In genomic region chr20:25723975-25724374, GRCh38 we compare ENCODE assay signal across 32 cellular contexts. TPM values are rescaled to one million over a fixed set of nuclear protein-coding genes. Genes with fewer than 3 reads are reported as not detected.
DNase-seq lines count a peak whose midpoint lies in the region; ATAC-seq, FAIRE-seq and TF ChIP-seq lines count a peak whose summit lies in the region.
"Had no signal": no experiment of that assay in that cellular context is flagged by ENCODE, and none has a peak within 500 bp of the region (broad histone marks: within the 10 kb centered on the region; RNA-seq: fewer than 3 reads in every experiment).

No MANE protein-coding gene starts in this region.

- H3K27ac ChIP-seq in liver (ENCODE audit: low read depth in 1 of 2, low read length in 2 of 2) (no peak overlapping the region), HepG2 (ENCODE audit: extremely low read length, insufficient read depth, low read length) (no peak overlapping the region), A549 (no peak overlapping the region), pancreas (no peak overlapping the region)
- H3K27ac ChIP-seq: 22Rv1; BLaER1; BLaER1 treated with 17β-estradiol and CSF1 and Interleukin-3, amounts not matched to agents 10 nM and 100 nM; C4-2B had no signal

- H3K4me3 ChIP-seq in liver (ENCODE audit: low read depth in 1 of 3, low read length in 3 of 3) (no peak overlapping the region), HepG2 (replicated peaks in 1 of 3; ENCODE audit: insufficient read depth in 1 of 3, low read depth in 2 of 3, low read length in 3 of 3) (no peak overlapping the region), A549 (no peak overlapping the region), pancreas (no peak overlapping the region)
- H3K4me3 ChIP-seq: BLaER1; BLaER1 treated with 17β-estradiol and CSF1 and Interleukin-3, amounts not matched to agents 10 nM and 100 nM had no signal

- H3K4me1 ChIP-seq in liver (ENCODE audit: control insufficient read depth in 4 of 4, insufficient read depth in 4 of 4, low read length in 3 of 4), result peaks cover 0 to 8% (median 0%) of the 10 kb centered on the region in 4 donors
- peaks cover 22% of the 10 kb centered on the region for H3K4me1 ChIP-seq in HepG2 (ENCODE audit: insufficient read depth, low read length)
- H3K4me1 ChIP-seq in A549, result peaks cover 6% of the 10 kb centered on the region; the same call in 2 of the 3 replicates
- no peaks in the 10 kb centered on the region for H3K4me1 ChIP-seq in pancreas
- H3K4me1 ChIP-seq: BE2C had no signal

- TF ChIP-seq CTCF in liver (IDR thresholded peaks at IDR 0.05; ENCODE audit: low read depth, low read length, missing input control) (no peak), HepG2 (CRISPR knock-in tag; IDR thresholded peaks at IDR 0.05) (no peak), A549 (IDR thresholded peaks at IDR 0.05) (no peak), pancreas (IDR thresholded peaks at IDR 0.05) (no peak)

- ATAC-seq in HepG2 (no peak), A549 (no peak), pancreas (no peak), HG03378 (IDR thresholded peaks at IDR 0.05; ENCODE audit: unreplicated experiment) (no peak), GM21825 (IDR thresholded peaks at IDR 0.05; ENCODE audit: unreplicated experiment) (no peak)
- ATAC-seq: CD8-positive, alpha-beta T cell had no signal

- H3K36me3 ChIP-seq in liver (ENCODE audit: control insufficient read depth in 4 of 4, insufficient read depth in 3 of 4, low read depth in 1 of 4, low read length in 3 of 4), result no peaks in the 10 kb centered on the region
- no peaks in the 10 kb centered on the region for H3K36me3 ChIP-seq in HepG2 (replicated peaks in 1 of 2; ENCODE audit: control insufficient read depth in 1 of 2, insufficient read depth in 2 of 2, low read length in 2 of 2)
- no peaks in the 10 kb centered on the region for H3K36me3 ChIP-seq in pancreas
- H3K36me3 ChIP-seq: BE2C had no signal

- no peak for TF ChIP-seq POLR2A in HepG2 (IDR thresholded peaks at IDR 0.05; ENCODE audit: insufficient read depth in 1 of 2, low read depth in 2 of 2, low read length in 2 of 2)
- no peak for TF ChIP-seq POLR2A in A549 (IDR thresholded peaks at IDR 0.05; ENCODE audit: low read length)

- FAIRE-seq in HepG2 (lab: Jason Lieb, UNC) (no peak), A549 (lab: Jason Lieb, UNC) (peak; percentile 51), pancreas (lab: Jason Lieb, UNC) (peak; percentile 59)
- FAIRE-seq: A204.1, D721Med had no signal

- no peaks in the 10 kb centered on the region for H3K79me2 ChIP-seq in HepG2 (ENCODE audit: insufficient read depth, low read length)

- H2AFZ ChIP-seq in HepG2 (ENCODE audit: low read length), result no peak overlapping the region

- no peak overlapping the region for H3K4me2 ChIP-seq in HepG2 (ENCODE audit: low read depth, low read length)
- H3K4me2 ChIP-seq in A549, result no peak overlapping the region
- H3K4me2 ChIP-seq: BLaER1; BLaER1 treated with 17β-estradiol and CSF1 and Interleukin-3, amounts not matched to agents 10 nM and 100 nM had no signal

- H3K9ac ChIP-seq in liver (ENCODE audit: low read depth in 1 of 2, low read length in 2 of 2) (no peak overlapping the region), HepG2 (ENCODE audit: insufficient read depth, low read depth, low read length) (no peak overlapping the region)
- H3K9ac ChIP-seq: BLaER1; BLaER1 treated with 17β-estradiol and CSF1 and Interleukin-3, amounts not matched to agents 10 nM and 100 nM had no signal

- 56% methylated on average over 2 of the region's 2 CpGs for WGBS in liver
- WGBS in HepG2 (ENCODE audit: low lambda C conversion rate), result 76% methylated on average over 2 of the region's 2 CpGs
- 56% methylated on average over 2 of the region's 2 CpGs for WGBS in A549 (ENCODE audit: missing lambda C conversion rate)
- 50 to 62% methylated on average over 2 of the region's 2 CpGs for WGBS in pancreas, 2 donors

- in situ Hi-C loops in HepG2 (cut with HindIII; ENCODE audit: extremely low pct_ligation_motif_present, low pct_unique_long_range_greater_than_20kb), result loop anchor here (10.0 kb wide), 1 partner anchor 59 kb away; no protein-coding TSS in a partner anchor

- DNase-seq in HepG2 (ENCODE audit: low spot score) (no peak), A549 (ENCODE audit: low read depth in 1 of 2, low spot score in 1 of 2) (no peak), pancreas (no peak)
- DNase-seq: 8988T; ACHN; AML-193; BE2C; C1 segment of cervical spinal cord; Caco-2; Calu3; CD4-positive, alpha-beta memory T cell; CD4-positive, alpha-beta T cell; CD4-positive, CD25-positive, alpha-beta regulatory T cell; CD8-positive, alpha-beta memory T cell; CD8-positive, alpha-beta T cell; COR-L47; DMS 273 treated with DMSO at 0.1 percent for 48 hours; DMS153; DMS53; DMS79; DMS79 treated with DMSO at 0.1 percent for 48 hours; DND-41; EL had no signal

- TF ChIP-seq RAD21 in liver (IDR thresholded peaks at IDR 0.05), result no peak
- TF ChIP-seq RAD21 in HepG2 (CRISPR knock-in tag; IDR thresholded peaks at IDR 0.05), result no peak
- TF ChIP-seq RAD21 in A549 (conservative IDR thresholded peaks at IDR 0.05 in 1 of 2, IDR thresholded peaks at IDR 0.05 in 1 of 2), result no peak

- CTCF ChIA-PET in HepG2 (lab: Yijun Ruan, JAX; ENCODE audit: low intra/inter-chr PET ratio, low total read pairs) (no interaction called here), A549 (lab: Yijun Ruan, JAX) (no interaction called here)

- H3K9me3 ChIP-seq in liver (ENCODE audit: control insufficient read depth in 4 of 4, low read length in 3 of 4) (peaks cover 0 to 3% (median 1%) of the 10 kb centered on the region in 4 donors), HepG2 (ENCODE audit: low read length) (peaks cover 19% of the 10 kb centered on the region), A549 (peaks cover 15% of the 10 kb centered on the region), pancreas (no peaks in the 10 kb centered on the region)

- no peaks in the 10 kb centered on the region for H4K20me1 ChIP-seq in HepG2 (ENCODE audit: insufficient read depth, low read length)
- H4K20me1 ChIP-seq: BLaER1; BLaER1 treated with 17β-estradiol and CSF1 and Interleukin-3, amounts not matched to agents 10 nM and 100 nM had no signal

- H3K27me3 ChIP-seq in liver (ENCODE audit: control insufficient read depth in 4 of 4, insufficient read depth in 4 of 4, low read length in 3 of 4) (no peaks in the 10 kb centered on the region), HepG2 (ENCODE audit: control insufficient read depth in 1 of 2, insufficient read depth in 2 of 2, low read length in 2 of 2) (no peaks in the 10 kb centered on the region), pancreas (no peaks in the 10 kb centered on the region)
- H3K27me3 ChIP-seq: BE2C; BLaER1; BLaER1 treated with 17β-estradiol and CSF1 and Interleukin-3, amounts not matched to agents 10 nM and 100 nM had no signal

- intact Hi-C loops in HepG2 (cut with micrococcal nuclease; ENCODE audit: unreplicated experiment) (no loop called here), pancreas (cut with DNase I) (no loop called here)

- BruUV-seq in HepG2 (replicated peaks; lab: Mats Ljungman, UMichigan), result no TSS peak

- POLR2A ChIA-PET in HepG2 (lab: Yijun Ruan, JAX), result no interaction called here
- POLR2A ChIA-PET in A549 (lab: Yijun Ruan, JAX), result no interaction called here

- TF ChIP-seq EP300 in HepG2 (IDR thresholded peaks at IDR 0.05; ENCODE audit: low read depth in 2 of 2, low read length in 2 of 2) (no peak), HepG2 (CRISPR knock-in tag; IDR thresholded peaks at IDR 0.05; ENCODE audit: borderline replicate concordance) (no peak), A549 (IDR thresholded peaks at IDR 0.05) (no peak)

TF ChIP-seq in HepG2, 621 proteins besides CTCF, POLR2A, EP300 and RAD21 (continues in another document):
- TF ChIP-seq YEATS2 (CRISPR knock-in tag; IDR thresholded peaks at IDR 0.05; ENCODE audit: borderline replicate concordance), result no peak

TF ChIP-seq in A549, 52 proteins besides CTCF, POLR2A, EP300 and RAD21 (continues in another document):
- TF ChIP-seq MAFK (IDR thresholded peaks at IDR 0.05; ENCODE audit: partially characterized antibody) (no peak), HOXB13 (CRISPR knock-in tag; IDR thresholded peaks at IDR 0.05; ENCODE audit: low read depth) (no peak), HES2 (IDR thresholded peaks at IDR 0.05) (no peak)

RNA-seq across cellular contexts. Expression of gene ZNF337, which starts 27.3 kb away (rescaled TPM):
- total RNA-seq in liver (1 to 10 TPM; 3.6 to 5.9 TPM), HepG2 (2016; rRNA removed; fragmentation: Illumina TruSeq; extraction: Trizol) (19.0 and 19.6 TPM in 2 replicates), pancreas (1 to 10 TPM; 4.4 to 8.7 (median 5.6) TPM)
- polyA plus RNA-seq in liver (1 to 10 TPM; 1.1 to 2.8 TPM), HepG2 (2011; rRNA removed) (17.0 and 22.8 TPM in 2 replicates), A549 (2011; rRNA removed) (25.4 and 29.7 TPM in 2 replicates), A549 (2017; fragmentation: RNase III; extraction: RNeasy Plus Mini Kit Qiagen cat#74134 plus additional on column Dnase treatment) (16.5 to 18.2 TPM (median 17.6 TPM) in 3 replicates), pancreas (10 to 100 TPM; 10.1 to 20.6 TPM)
- 2.2 and 3.0 TPM in 2 replicates for total RNA-seq in HepG2 (2016; cell fraction: cytosol; rRNA removed; fragmentation: Illumina TruSeq; extraction: Trizol; ENCODE audit: low read depth)
- total RNA-seq in HepG2 (2016; cell fraction: insoluble cytoplasmic fraction; rRNA removed; fragmentation: Illumina TruSeq; extraction: Trizol), result 18.2 and 18.3 TPM in 2 replicates
- 7.8 and 8.0 TPM in 2 replicates for total RNA-seq in HepG2 (2016; cell fraction: membrane; rRNA removed; fragmentation: Illumina TruSeq; extraction: Trizol)
- 24.6 and 29.8 TPM in 2 replicates for total RNA-seq in HepG2 (2016; cell fraction: nucleus; rRNA removed; fragmentation: Illumina TruSeq; extraction: Trizol)
- 5.9 and 8.4 TPM in 2 replicates for polyA plus RNA-seq in HepG2 (2011; cell fraction: cytosol; rRNA removed)
- polyA plus RNA-seq in HepG2 (2011; cell fraction: nucleus; rRNA removed), result 55.7 and 72.7 TPM in 2 replicates
- polyA plus RNA-seq in HepG2 (2012), result 15.5 and 18.3 TPM in 2 replicates
- polyA plus RNA-seq in HepG2 (2016; cell fraction: cytosol; fragmentation: Illumina TruSeq; extraction: Trizol; ENCODE audit: low read depth), result 0.73 and 0.76 TPM in 2 replicates
- polyA plus RNA-seq in HepG2 (2016; cell fraction: insoluble cytoplasmic fraction; fragmentation: Illumina TruSeq; extraction: Trizol; ENCODE audit: low read depth), result 11.0 and 11.6 TPM in 2 replicates
- 2.0 and 2.3 TPM in 2 replicates for polyA plus RNA-seq in HepG2 (2016; cell fraction: membrane; fragmentation: Illumina TruSeq; extraction: Trizol; ENCODE audit: low read depth)
- 53.5 and 55.7 TPM in 2 replicates for polyA plus RNA-seq in HepG2 (2016; cell fraction: nucleus; fragmentation: Illumina TruSeq; extraction: Trizol; ENCODE audit: insufficient read depth, low read depth)
- polyA minus RNA-seq in HepG2 (2011; rRNA and poly(A)+ RNA removed; ENCODE audit: low replicate concordance), result 9.7 and 16.6 TPM in 2 replicates
- 8.7 and 9.0 TPM in 2 replicates for polyA minus RNA-seq in HepG2 (2011; cell fraction: cytosol; rRNA and poly(A)+ RNA removed)
- polyA minus RNA-seq in HepG2 (2011; cell fraction: nucleus; rRNA and poly(A)+ RNA removed), result 34.9 and 55.6 TPM in 2 replicates
- 8.9 and 9.0 TPM in 2 replicates for polyA plus RNA-seq in A549 (2012; cell fraction: cytosol; rRNA removed)
- 25.2 and 33.6 TPM in 2 replicates for polyA plus RNA-seq in A549 (2012; cell fraction: nucleus; rRNA removed)
- 24.1 and 26.6 TPM in 2 replicates for polyA minus RNA-seq in A549 (2011; rRNA and poly(A)+ RNA removed)
